Comparison of ENCODE assay signal across 14 cellular contexts in the genomic region with DNA sequence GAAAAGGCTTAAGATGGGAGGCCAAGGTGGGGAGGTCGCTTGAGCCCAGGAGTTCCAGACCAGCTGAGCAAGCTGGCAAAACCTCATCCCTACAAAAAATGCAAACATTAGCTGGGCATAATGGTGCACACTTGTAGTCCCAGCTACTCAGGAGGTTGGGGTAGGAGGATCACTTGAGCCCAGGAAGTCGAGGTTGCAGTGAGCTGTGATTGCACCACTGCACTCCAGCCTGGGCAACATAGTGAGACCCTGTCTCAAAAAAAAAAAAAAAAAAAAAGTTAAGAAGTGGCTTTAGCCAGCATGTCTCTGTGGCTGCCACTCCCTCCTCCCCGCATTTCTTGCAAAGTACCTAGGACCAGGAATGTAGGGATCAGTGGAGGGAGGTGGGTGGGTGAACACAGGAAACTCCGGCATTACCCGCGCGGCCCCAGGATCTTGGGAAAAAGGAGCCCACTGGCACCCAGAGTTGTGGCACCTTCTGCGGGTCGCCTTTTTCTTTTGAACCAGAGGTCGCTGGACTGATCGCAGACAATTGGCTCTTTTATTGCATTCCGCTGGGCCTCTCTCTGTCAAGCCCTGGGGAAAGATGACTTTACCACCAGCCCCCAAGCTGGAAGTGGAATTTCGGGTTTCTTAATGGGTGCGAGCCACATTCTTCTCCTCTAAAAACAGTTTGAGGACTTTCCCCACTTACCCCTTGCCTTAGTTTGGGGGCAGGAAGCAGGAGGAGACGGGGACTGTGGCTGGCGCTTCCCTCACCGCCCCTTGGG. TPM values are rescaled to one million over a fixed set of nuclear protein-coding genes. Genes with fewer than 3 reads are reported as not detected.
DNase-seq lines count a peak whose midpoint lies in the region; ATAC-seq and TF ChIP-seq lines count a peak whose summit lies in the region.
"Had no signal": no experiment of that assay in that cellular context is flagged by ENCODE, and none has a peak within 500 bp of the region (broad histone marks: within the 10 kb centered on the region; RNA-seq: fewer than 3 reads in every experiment).

No MANE protein-coding gene starts in this region.

- TF ChIP-seq POLR2A in breast epithelium (IDR thresholded peaks at IDR 0.05): no peak

- H3K4me3 ChIP-seq in breast epithelium (no peak overlapping the region), SK-N-MC (peak overlapping the region; percentile 78)
- H3K4me3 ChIP-seq: body of pancreas had no signal

- H3K4me1 Mint-ChIP-seq in MCF 10A (ENCODE audit: insufficient read depth, unreplicated experiment) (peaks cover 27% of the 10 kb centered on the region), glutamatergic neuron (ENCODE audit: low read depth, unreplicated experiment) (peaks cover 11% of the 10 kb centered on the region)
- peaks cover 41% of the 10 kb centered on the region for H3K4me1 Mint-ChIP-seq in stimulated activated naive CD8-positive, alpha-beta T cell treated with anti-CD3 and anti-CD28 coated beads, Interleukin-15, amount 100 ng/mL, for 72 hours

- H3K36me3 Mint-ChIP-seq in MCF 10A (ENCODE audit: insufficient read depth, unreplicated experiment) (peaks cover 37% of the 10 kb centered on the region), glutamatergic neuron (ENCODE audit: unreplicated experiment) (no peaks in the 10 kb centered on the region)

- H3K36me3 ChIP-seq in breast epithelium (no peaks in the 10 kb centered on the region), SK-N-MC (ENCODE audit: insufficient read depth, low read length) (no peaks in the 10 kb centered on the region; the same call in 1 of the 2 replicates)

- TF ChIP-seq CTCF in MCF 10A (IDR thresholded peaks at IDR 0.05; ENCODE audit: unreplicated experiment): no peak
- no peak for TF ChIP-seq CTCF in breast epithelium (IDR thresholded peaks at IDR 0.05)
- TF ChIP-seq CTCF in glutamatergic neuron (IDR thresholded peaks at IDR 0.05; ENCODE audit: partially characterized antibody, unreplicated experiment): no peak

- CTCF ChIA-PET in MCF 10A (lab: Yijun Ruan, JAX): interaction anchor here (0.7 to 1.4 kb wide), 5 partner anchors 10 to 41 kb away, joined by 3 to 5 read pairs (median 3); no protein-coding TSS in a partner anchor

- intact Hi-C loops in MCF 10A (cut with micrococcal nuclease) (no loop called here), breast epithelium (cut with DNase I; ENCODE audit: low total_unique reads) (no loop called here)

- ATAC-seq in stimulated activated naive CD8-positive, alpha-beta T cell treated with anti-CD3 and anti-CD28 coated beads, Interleukin-15, amount 100 ng/mL, for 72 hours: no peak
- ATAC-seq in HG03378 (IDR thresholded peaks at IDR 0.05; ENCODE audit: unreplicated experiment) (no peak), GM21717 (IDR thresholded peaks at IDR 0.05; ENCODE audit: unreplicated experiment) (no peak)
- ATAC-seq: body of pancreas had no signal

- no peaks in the 10 kb centered on the region for H3K9me3 ChIP-seq in breast epithelium
- no peaks in the 10 kb centered on the region for H3K9me3 ChIP-seq in SK-N-MC (ENCODE audit: low read depth, low read length)
- H3K9me3 ChIP-seq: body of pancreas had no signal

- no TSS peak for BruUV-seq in MCF 10A (replicated peaks; lab: Mats Ljungman, UMichigan)

- no peak overlapping the region for H3K9ac ChIP-seq in SK-N-MC (ENCODE audit: insufficient read length)

- peaks cover 14 to 16% of the 10 kb centered on the region in 2 donors for H3K4me1 ChIP-seq in breast epithelium

- no peak overlapping the region for H3K27ac Mint-ChIP-seq in MCF 10A (ENCODE audit: low read depth, unreplicated experiment)
- peak overlapping the region; percentile 52 for H3K27ac Mint-ChIP-seq in glutamatergic neuron (ENCODE audit: unreplicated experiment)
- no peak overlapping the region for H3K27ac Mint-ChIP-seq in stimulated activated naive CD8-positive, alpha-beta T cell treated with anti-CD3 and anti-CD28 coated beads, Interleukin-15, amount 100 ng/mL, for 72 hours

- H3K4me3 Mint-ChIP-seq in MCF 10A (ENCODE audit: unreplicated experiment): peak overlapping the region; percentile 74
- H3K4me3 Mint-ChIP-seq in glutamatergic neuron (ENCODE audit: unreplicated experiment): peak overlapping the region; percentile 86
- peak overlapping the region; percentile 68 to 73 for H3K4me3 Mint-ChIP-seq in stimulated activated naive CD8-positive, alpha-beta T cell treated with anti-CD3 and anti-CD28 coated beads, Interleukin-15, amount 100 ng/mL, for 72 hours

- POLR2A ChIA-PET in MCF 10A (lab: Yijun Ruan, JAX): interaction anchor here (0.6 to 0.8 kb wide), 2 partner anchors 20 to 34 kb away, joined by 3 to 4 read pairs; no protein-coding TSS in a partner anchor

- DNase-seq in MCF 10A (ENCODE audit: unreplicated experiment) (no peak), breast epithelium (ENCODE audit: low spot score in 2 of 2) (no peak), SK-N-MC (ENCODE audit: low read depth, low spot score) (no peak), glutamatergic neuron (no peak), DMS53 treated with DMSO at 0.1 percent for 48 hours (lab: John Stamatoyannopoulos, UW; ENCODE audit: unreplicated experiment) (no peak)
- no peak for DNase-seq in stimulated activated naive CD8-positive, alpha-beta T cell treated with anti-CD3 and anti-CD28 coated beads, Interleukin-15, amount 100 ng/mL, for 72 hours
- DNase-seq: body of pancreas, NCI-H187 had no signal

- peaks cover 18% of the 10 kb centered on the region for H3K27me3 Mint-ChIP-seq in MCF 10A (ENCODE audit: insufficient read depth, unreplicated experiment)
- peaks cover 28% of the 10 kb centered on the region for H3K27me3 Mint-ChIP-seq in glutamatergic neuron (ENCODE audit: unreplicated experiment)
- peaks cover 56% of the 10 kb centered on the region for H3K27me3 Mint-ChIP-seq in stimulated activated naive CD8-positive, alpha-beta T cell treated with anti-CD3 and anti-CD28 coated beads, Interleukin-15, amount 100 ng/mL, for 72 hours

- H3K27ac ChIP-seq in breast epithelium (no peak overlapping the region), SK-N-MC (no peak overlapping the region)
- H3K27ac ChIP-seq: body of pancreas had no signal

- peaks cover 16 to 44% of the 10 kb centered on the region in 2 donors for H3K27me3 ChIP-seq in breast epithelium

- H3K9me3 Mint-ChIP-seq in MCF 10A (ENCODE audit: unreplicated experiment) (no peaks in the 10 kb centered on the region), glutamatergic neuron (ENCODE audit: unreplicated experiment) (peaks cover 11% of the 10 kb centered on the region)
- no peaks in the 10 kb centered on the region for H3K9me3 Mint-ChIP-seq in stimulated activated naive CD8-positive, alpha-beta T cell treated with anti-CD3 and anti-CD28 coated beads, Interleukin-15, amount 100 ng/mL, for 72 hours

RNA-seq across cellular contexts. Expression of gene VGF, which starts 3.5 kb away (rescaled TPM):
- total RNA-seq in MCF 10A (2022): 11.2 and 12.8 TPM in 2 replicates
- under 1 TPM in 1 of 3 donors, not detected in 2; 0.16 TPM for total RNA-seq in breast epithelium
- 8.4 TPM for total RNA-seq in glutamatergic neuron (ENCODE audit: unreplicated experiment)
- total RNA-seq: esophagus mucosa, ureter had no signal

RNA-seq across cellular contexts. Expression of gene AP1S1, which starts 7.6 kb away (rescaled TPM):
- total RNA-seq in MCF 10A (2022) (72.1 and 72.5 TPM in 2 replicates), breast epithelium (10 to 100 TPM; 29.6 to 55.7 (median 44.6) TPM), glutamatergic neuron (ENCODE audit: unreplicated experiment) (50.4 TPM)

RNA-seq across cellular contexts. Expression of gene NAT16, which starts 18.2 kb away (rescaled TPM):
- total RNA-seq in MCF 10A (2022) (not detected in 2 replicates), breast epithelium (not detected), glutamatergic neuron (ENCODE audit: unreplicated experiment) (2.4 TPM)
- total RNA-seq: esophagus mucosa, pulmonary artery endothelial cell, RPMI7951, ureter had no signal

RNA-seq across cellular contexts. Expression of gene SERPINE1, which starts 35.0 kb away (rescaled TPM):
- total RNA-seq in MCF 10A (2022): 56.7 and 80.6 TPM in 2 replicates
- 10 to 100 TPM in 1 of 3 donors, 1 to 10 TPM in 2; 6.2 to 24.3 (median 7.4) TPM for total RNA-seq in breast epithelium
- total RNA-seq in glutamatergic neuron (ENCODE audit: unreplicated experiment): not detected

RNA-seq across cellular contexts. Expression of gene MOGAT3, which starts 39.0 kb away (rescaled TPM):
- not detected in 2 replicates for total RNA-seq in MCF 10A (2022)
- 1 to 10 TPM in 1 of 3 donors, not detected in 2; 2.6 TPM for total RNA-seq in breast epithelium
- not detected for total RNA-seq in glutamatergic neuron (ENCODE audit: unreplicated experiment)
- total RNA-seq: body of pancreas, esophagus mucosa, pulmonary artery endothelial cell, RPMI7951, ureter had no signal
